ENCODE assay signal across 1 cellular context in the genomic region with DNA sequence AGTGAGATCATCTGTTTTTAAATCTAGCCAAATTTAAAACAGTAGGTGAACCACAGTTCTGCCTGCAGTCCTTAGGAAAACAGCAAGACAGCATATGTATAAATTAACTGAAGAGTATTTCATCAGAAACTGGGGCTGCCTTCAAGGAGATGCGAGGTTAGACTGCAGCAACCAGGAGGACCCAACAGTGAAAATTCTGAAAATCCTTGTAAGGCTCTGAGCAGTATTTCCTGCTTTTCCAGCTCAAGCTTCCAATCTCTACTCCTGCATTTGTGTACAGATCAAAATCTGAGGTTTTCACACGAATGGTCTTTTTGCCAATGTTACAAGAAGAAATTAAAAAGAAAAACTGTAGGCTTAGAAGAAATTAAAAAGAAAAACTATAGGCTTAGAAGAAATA.
TF ChIP-seq lines count a peak whose summit lies in the region.

No MANE protein-coding gene starts in this region.

TF ChIP-seq in HCT116, 20 proteins besides CTCF, POLR2A, EP300 and RAD21 (continued from another document):
- TF ChIP-seq, protein P1, sequence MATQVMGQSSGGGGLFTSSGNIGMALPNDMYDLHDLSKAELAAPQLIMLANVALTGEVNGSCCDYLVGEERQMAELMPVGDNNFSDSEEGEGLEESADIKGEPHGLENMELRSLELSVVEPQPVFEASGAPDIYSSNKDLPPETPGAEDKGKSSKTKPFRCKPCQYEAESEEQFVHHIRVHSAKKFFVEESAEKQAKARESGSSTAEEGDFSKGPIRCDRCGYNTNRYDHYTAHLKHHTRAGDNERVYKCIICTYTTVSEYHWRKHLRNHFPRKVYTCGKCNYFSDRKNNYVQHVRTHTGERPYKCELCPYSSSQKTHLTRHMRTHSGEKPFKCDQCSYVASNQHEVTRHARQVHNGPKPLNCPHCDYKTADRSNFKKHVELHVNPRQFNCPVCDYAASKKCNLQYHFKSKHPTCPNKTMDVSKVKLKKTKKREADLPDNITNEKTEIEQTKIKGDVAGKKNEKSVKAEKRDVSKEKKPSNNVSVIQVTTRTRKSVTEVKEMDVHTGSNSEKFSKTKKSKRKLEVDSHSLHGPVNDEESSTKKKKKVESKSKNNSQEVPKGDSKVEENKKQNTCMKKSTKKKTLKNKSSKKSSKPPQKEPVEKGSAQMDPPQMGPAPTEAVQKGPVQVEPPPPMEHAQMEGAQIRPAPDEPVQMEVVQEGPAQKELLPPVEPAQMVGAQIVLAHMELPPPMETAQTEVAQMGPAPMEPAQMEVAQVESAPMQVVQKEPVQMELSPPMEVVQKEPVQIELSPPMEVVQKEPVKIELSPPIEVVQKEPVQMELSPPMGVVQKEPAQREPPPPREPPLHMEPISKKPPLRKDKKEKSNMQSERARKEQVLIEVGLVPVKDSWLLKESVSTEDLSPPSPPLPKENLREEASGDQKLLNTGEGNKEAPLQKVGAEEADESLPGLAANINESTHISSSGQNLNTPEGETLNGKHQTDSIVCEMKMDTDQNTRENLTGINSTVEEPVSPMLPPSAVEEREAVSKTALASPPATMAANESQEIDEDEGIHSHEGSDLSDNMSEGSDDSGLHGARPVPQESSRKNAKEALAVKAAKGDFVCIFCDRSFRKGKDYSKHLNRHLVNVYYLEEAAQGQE (IDR thresholded peaks at IDR 0.05; ENCODE audit: low read depth) = no peak
- TF ChIP-seq SRF (IDR thresholded peaks at IDR 0.05; ENCODE audit: low read depth) (no peak), YY1 (IDR thresholded peaks at IDR 0.05; ENCODE audit: extremely low read depth, insufficient replicate concordance, low read depth, low read length) (no peak), CEBPB (IDR thresholded peaks at IDR 0.05; ENCODE audit: low read depth) (no peak), JUND (IDR thresholded peaks at IDR 0.05) (no peak), CBX3 (IDR thresholded peaks at IDR 0.05; ENCODE audit: low read depth) (no peak), EGR1 (IDR thresholded peaks at IDR 0.05; ENCODE audit: low read depth) (no peak)
- TF ChIP-seq, protein P2, sequence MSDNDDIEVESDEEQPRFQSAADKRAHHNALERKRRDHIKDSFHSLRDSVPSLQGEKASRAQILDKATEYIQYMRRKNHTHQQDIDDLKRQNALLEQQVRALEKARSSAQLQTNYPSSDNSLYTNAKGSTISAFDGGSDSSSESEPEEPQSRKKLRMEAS (IDR thresholded peaks at IDR 0.05) = no peak
- TF ChIP-seq, protein P3, sequence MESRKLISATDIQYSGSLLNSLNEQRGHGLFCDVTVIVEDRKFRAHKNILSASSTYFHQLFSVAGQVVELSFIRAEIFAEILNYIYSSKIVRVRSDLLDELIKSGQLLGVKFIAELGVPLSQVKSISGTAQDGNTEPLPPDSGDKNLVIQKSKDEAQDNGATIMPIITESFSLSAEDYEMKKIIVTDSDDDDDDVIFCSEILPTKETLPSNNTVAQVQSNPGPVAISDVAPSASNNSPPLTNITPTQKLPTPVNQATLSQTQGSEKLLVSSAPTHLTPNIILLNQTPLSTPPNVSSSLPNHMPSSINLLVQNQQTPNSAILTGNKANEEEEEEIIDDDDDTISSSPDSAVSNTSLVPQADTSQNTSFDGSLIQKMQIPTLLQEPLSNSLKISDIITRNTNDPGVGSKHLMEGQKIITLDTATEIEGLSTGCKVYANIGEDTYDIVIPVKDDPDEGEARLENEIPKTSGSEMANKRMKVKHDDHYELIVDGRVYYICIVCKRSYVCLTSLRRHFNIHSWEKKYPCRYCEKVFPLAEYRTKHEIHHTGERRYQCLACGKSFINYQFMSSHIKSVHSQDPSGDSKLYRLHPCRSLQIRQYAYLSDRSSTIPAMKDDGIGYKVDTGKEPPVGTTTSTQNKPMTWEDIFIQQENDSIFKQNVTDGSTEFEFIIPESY (IDR thresholded peaks at IDR 0.05; ENCODE audit: extremely low read depth, insufficient replicate concordance, low read length) = no peak
